In the genomic region with DNA sequence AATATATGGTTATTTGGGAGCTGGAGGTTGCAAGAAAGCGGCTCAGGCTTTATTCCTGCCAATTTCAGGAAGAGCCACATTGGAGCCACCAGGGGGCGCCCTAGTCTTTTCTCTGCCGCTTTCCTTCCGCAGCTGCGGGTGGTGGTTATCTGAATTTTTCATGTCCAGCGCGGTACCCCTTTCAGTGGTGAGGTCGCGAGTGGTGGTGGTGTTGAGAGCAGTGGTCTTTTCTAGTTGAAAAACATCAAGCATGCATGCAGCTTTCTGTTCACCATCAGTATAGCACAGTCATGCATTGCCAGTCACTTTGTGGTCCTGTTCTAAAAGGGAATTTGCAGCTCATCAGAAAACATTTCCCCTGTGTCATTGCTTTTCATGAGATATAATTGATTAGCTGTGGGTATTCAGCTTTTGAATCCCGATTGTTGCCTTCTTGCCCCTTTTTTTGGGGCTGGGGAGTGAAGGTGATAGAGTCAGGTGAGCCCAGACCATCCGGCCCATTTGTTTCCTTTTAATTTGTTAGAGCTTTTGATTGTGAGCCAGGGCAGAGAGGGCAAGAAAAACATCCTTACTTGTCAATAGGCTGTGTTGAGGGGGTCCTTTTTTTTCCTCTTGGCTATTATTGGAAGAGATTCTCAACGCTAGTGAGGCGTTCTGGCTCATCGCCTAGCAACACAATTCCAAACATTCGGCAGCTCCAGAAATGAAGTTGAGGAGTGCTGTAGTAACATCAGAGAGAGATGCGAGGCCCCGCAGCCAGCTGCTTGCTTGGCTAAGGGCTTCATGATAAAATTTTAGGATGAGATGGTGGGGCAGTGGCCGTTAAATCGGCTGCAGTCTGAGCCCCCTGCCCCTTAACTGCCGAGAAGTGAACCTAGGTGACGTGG, we compare ENCODE assay signal across 8 cellular contexts.
DNase-seq lines count a peak whose midpoint lies in the region; ATAC-seq, FAIRE-seq and TF ChIP-seq lines count a peak whose summit lies in the region.

No MANE protein-coding gene starts in this region.

- H3K36me3 ChIP-seq in GM23338 (ENCODE audit: insufficient read depth) (no peaks in the 10 kb centered on the region), H1 (ENCODE audit: control insufficient read depth in 2 of 4, insufficient read depth in 4 of 4, low read length in 3 of 4) (no peaks in the 10 kb centered on the region)

- no peak overlapping the region for H3K4me3 ChIP-seq in GM23338
- H3K4me3 ChIP-seq in H1 (ENCODE audit: extremely low read depth in 1 of 4, insufficient read depth in 2 of 4, low read depth in 3 of 4, low read length in 4 of 4), result no peak overlapping the region

- H3K27ac ChIP-seq in GM23338 (ENCODE audit: low read depth) (no peak overlapping the region), H1 (ENCODE audit: low read depth, low read length) (no peak overlapping the region)

- no peak overlapping the region for H2BK120ac ChIP-seq in H1 (replicated peaks; ENCODE audit: low read depth, low read length)

- no peaks in the 10 kb centered on the region for H3K36me3 Mint-ChIP-seq in GM23338 (ENCODE audit: low read depth)

- POLR2A ChIA-PET in H1 (lab: Charles Lee; ENCODE audit: partially characterized antibody), result no interaction called here

- H4K5ac ChIP-seq in H1 (ENCODE audit: insufficient read length, low read depth, low read length), result no peak overlapping the region

- no peak overlapping the region for H3K4ac ChIP-seq in H1 (replicated peaks; ENCODE audit: insufficient read length, low read depth, low read length)

- no peaks in the 10 kb centered on the region; the same call in 1 of the 2 replicates for H3K79me1 ChIP-seq in H1 (ENCODE audit: low read depth, low read length)

- no peak for TF ChIP-seq POLR2A in H1 (IDR thresholded peaks at IDR 0.05; ENCODE audit: control extremely low read depth in 1 of 2, low read depth in 2 of 2, low read length in 2 of 2)

- no peak overlapping the region for H3K23ac ChIP-seq in H1 (ENCODE audit: insufficient read length)

- H3K56ac ChIP-seq in H1 (replicated peaks; ENCODE audit: insufficient read length, low read depth, low read length), result no peak overlapping the region

- no peak overlapping the region for H3K14ac ChIP-seq in H1 (ENCODE audit: insufficient read length)

- H3K9me3 ChIP-seq in H1 (ENCODE audit: insufficient read depth in 2 of 2, low read depth in 1 of 2, low read length in 1 of 2), result no peaks in the 10 kb centered on the region

- H2AFZ ChIP-seq in GM23338, result no peak overlapping the region
- no peak overlapping the region for H2AFZ ChIP-seq in H1 (ENCODE audit: low read length)

- H3K4me1 ChIP-seq in GM23338 (ENCODE audit: insufficient read depth) (peaks cover 3% of the 10 kb centered on the region; the same call in 1 of the 2 replicates), H1 (replicated peaks in 1 of 4; ENCODE audit: control insufficient read depth in 3 of 4, insufficient read depth in 4 of 4, low read length in 3 of 4) (peaks cover 0 to 12% (median 4%) of the 10 kb centered on the region in 4 experiments; a peak in 6 of 7 replicates)

- no peaks in the 10 kb centered on the region for H3F3A ChIP-seq in GM23338 (replicated peaks; ENCODE audit: low read depth)

- H3K27ac Mint-ChIP-seq in GM23338, result no peak overlapping the region

- H3K9me2 ChIP-seq in GM23338 (ENCODE audit: insufficient read depth), result no peaks in the 10 kb centered on the region

- H4K8ac ChIP-seq in H1 (ENCODE audit: extremely low read depth, insufficient read depth, low read length), result no peak overlapping the region

- H3K4me3 Mint-ChIP-seq in GM23338, result no peak overlapping the region; the same call in 2 of the 3 replicates

- peaks cover 50% of the 10 kb centered on the region for H3K4me1 Mint-ChIP-seq in GM23338

- H3K9ac ChIP-seq in H1 (replicated peaks in 1 of 4; ENCODE audit: extremely low read depth in 1 of 4, low read depth in 3 of 4, low read length in 3 of 4), result no peak overlapping the region

- no peak overlapping the region for H2BK5ac ChIP-seq in H1 (ENCODE audit: low read depth, low read length)

- ATAC-seq in GM23338, result peak; percentile 48

- H3K79me2 ChIP-seq in GM23338 (replicated peaks; ENCODE audit: insufficient read depth) (no peaks in the 10 kb centered on the region), H1 (ENCODE audit: control insufficient read depth in 1 of 2, insufficient read depth in 2 of 2, low read length in 2 of 2) (no peaks in the 10 kb centered on the region)

- no peak overlapping the region for H2AK5ac ChIP-seq in H1 (ENCODE audit: low read depth, low read length)

- no peak overlapping the region for H3K18ac ChIP-seq in H1 (ENCODE audit: extremely low read depth, low read length)

- H3K27me3 Mint-ChIP-seq in GM23338 (ENCODE audit: insufficient read depth, low read depth, poor library complexity), result peaks cover 7% of the 10 kb centered on the region

- DNase-seq in AG08395 (ENCODE audit: low spot score) (peak; percentile 61), GM23338 (ENCODE audit: low spot score) (peak; percentile 83), NCI-H774 (lab: John Stamatoyannopoulos, UW) (peak; percentile 35), H1 (ENCODE audit: low read depth in 1 of 2, low spot score in 2 of 2) (peak; percentile 17 to 81), middle frontal gyrus (ENCODE audit: extremely low spot score, low spot score) (peak; percentile 60), OCI-M2 (lab: John Stamatoyannopoulos, UW; ENCODE audit: unreplicated experiment) (no peak)
- DNase-seq in activated CD8-positive, alpha-beta memory T cell treated with anti-CD3 and anti-CD28 coated beads for 4 hours (ENCODE audit: low read depth in 2 of 2), result peak; percentile 16 to 18
- peak; percentile 82 for DNase-seq in stimulated activated CD8-positive, alpha-beta memory T cell treated with anti-CD3 and anti-CD28 coated beads, Interleukin-4, amount 100 ng/mL, for 48 hours

- no peaks in the 10 kb centered on the region for H4K20me1 ChIP-seq in GM23338 (replicated peaks; ENCODE audit: insufficient read depth)
- H4K20me1 ChIP-seq in H1 (replicated peaks in 1 of 2; ENCODE audit: control insufficient read depth in 1 of 2, insufficient read depth in 2 of 2, low read length in 2 of 2), result no peaks in the 10 kb centered on the region

- peak; percentile 89 to 94 for TF ChIP-seq RAD21 in H1 (IDR thresholded peaks at IDR 0.05 in 1 of 2, conservative IDR thresholded peaks at IDR 0.05 in 1 of 2; ENCODE audit: low read depth in 2 of 2, low read length in 2 of 2)

- TF ChIP-seq CTCF in GM23338 (conservative IDR thresholded peaks at IDR 0.05; ENCODE audit: low read depth in 2 of 2) (peak; percentile 82 to 94), H1 (IDR thresholded peaks at IDR 0.05; ENCODE audit: control extremely low read depth in 1 of 3, insufficient read depth in 1 of 3, low read depth in 1 of 3, low read length in 3 of 3) (peak; percentile 69 to 89 (median 69))

- no peak overlapping the region for H2BK15ac ChIP-seq in H1 (ENCODE audit: low read length)

- H2BK12ac ChIP-seq in H1 (ENCODE audit: low read depth, low read length), result no peak overlapping the region

- H4K91ac ChIP-seq in H1 (replicated peaks; ENCODE audit: insufficient read length, low read length), result no peak overlapping the region

- no peak for TF ChIP-seq EP300 in H1 (IDR thresholded peaks at IDR 0.05; ENCODE audit: borderline replicate concordance in 1 of 2, low read depth in 2 of 2, low read length in 2 of 2)

- H3K9me3 Mint-ChIP-seq in GM23338, result no peaks in the 10 kb centered on the region; the same call in 2 of the 3 replicates

- H3K27me3 ChIP-seq in GM23338 (ENCODE audit: insufficient read depth) (0 out of 2 replicates have a peak, but pooled peaks cover 1% of the 10 kb centered on the region), H1 (replicated peaks in 1 of 4; ENCODE audit: control insufficient read depth in 3 of 4, extremely low read depth in 1 of 4, insufficient read depth in 3 of 4, low read length in 3 of 4) (peaks cover 0 to 8% (median 3%) of the 10 kb centered on the region in 4 experiments; a peak in 5 of 7 replicates)

- no peak overlapping the region for H3K4me2 ChIP-seq in GM23338
- H3K4me2 ChIP-seq in H1 (ENCODE audit: insufficient read depth in 1 of 2, low read depth in 2 of 2, low read length in 2 of 2), result no peak overlapping the region

- peak; percentile 42 for FAIRE-seq in H1 (lab: Jason Lieb, UNC)

- WGBS in H1 (ENCODE audit: extremely low coverage in 1 of 2, insufficient coverage in 1 of 2, insufficient read length in 1 of 2, insufficient replicate concordance in 2 of 2, low coverage in 1 of 2, low lambda C conversion rate in 2 of 2, missing lambda C conversion rate in 1 of 2), 2 experiments, result 56% methylated on average over 21 of the region's 21 CpGs; no CpG with 5 or more reads in 1 of the 2 experiments

- CTCF ChIA-PET in H1 (lab: Charles Lee; ENCODE audit: partially characterized antibody), result interaction anchor here (0.6 to 6.0 kb wide), 67 partner anchors 9 to 1338 kb away, joined by 3 to 71 read pairs (median 4); a partner anchor contains a TSS

- H2BK20ac ChIP-seq in H1 (ENCODE audit: low read length), result no peak overlapping the region

- no peaks in the 10 kb centered on the region; the same call in 1 of the 2 replicates for H3K23me2 ChIP-seq in H1 (ENCODE audit: low read depth, low read length)

TF ChIP-seq in GM23338, 12 proteins besides CTCF, POLR2A, EP300 and RAD21 (continues in another document):
- TF ChIP-seq POLR2AphosphoS5 (IDR thresholded peaks at IDR 0.05; ENCODE audit: low read depth) (no peak), JUNB (IDR thresholded peaks at IDR 0.05; ENCODE audit: unreplicated experiment) (no peak)
- TF ChIP-seq, protein P1, sequence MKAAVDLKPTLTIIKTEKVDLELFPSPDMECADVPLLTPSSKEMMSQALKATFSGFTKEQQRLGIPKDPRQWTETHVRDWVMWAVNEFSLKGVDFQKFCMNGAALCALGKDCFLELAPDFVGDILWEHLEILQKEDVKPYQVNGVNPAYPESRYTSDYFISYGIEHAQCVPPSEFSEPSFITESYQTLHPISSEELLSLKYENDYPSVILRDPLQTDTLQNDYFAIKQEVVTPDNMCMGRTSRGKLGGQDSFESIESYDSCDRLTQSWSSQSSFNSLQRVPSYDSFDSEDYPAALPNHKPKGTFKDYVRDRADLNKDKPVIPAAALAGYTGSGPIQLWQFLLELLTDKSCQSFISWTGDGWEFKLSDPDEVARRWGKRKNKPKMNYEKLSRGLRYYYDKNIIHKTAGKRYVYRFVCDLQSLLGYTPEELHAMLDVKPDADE (IDR thresholded peaks at IDR 0.05), result no peak

TF ChIP-seq in H1, 55 proteins besides CTCF, POLR2A, EP300 and RAD21 (continues in another document):
- TF ChIP-seq TCF12 (IDR thresholded peaks at IDR 0.05; ENCODE audit: low read depth, low read length) (no peak), SP2 (IDR thresholded peaks at IDR 0.05; ENCODE audit: low read length) (no peak), NRF1 (IDR thresholded peaks at IDR 0.05; ENCODE audit: low read depth, low read length) (no peak), POLR2AphosphoS5 (IDR thresholded peaks at IDR 0.05; ENCODE audit: low read depth, low read length) (no peak)
- TF ChIP-seq, protein P2, sequence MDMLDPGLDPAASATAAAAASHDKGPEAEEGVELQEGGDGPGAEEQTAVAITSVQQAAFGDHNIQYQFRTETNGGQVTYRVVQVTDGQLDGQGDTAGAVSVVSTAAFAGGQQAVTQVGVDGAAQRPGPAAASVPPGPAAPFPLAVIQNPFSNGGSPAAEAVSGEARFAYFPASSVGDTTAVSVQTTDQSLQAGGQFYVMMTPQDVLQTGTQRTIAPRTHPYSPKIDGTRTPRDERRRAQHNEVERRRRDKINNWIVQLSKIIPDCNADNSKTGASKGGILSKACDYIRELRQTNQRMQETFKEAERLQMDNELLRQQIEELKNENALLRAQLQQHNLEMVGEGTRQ (IDR thresholded peaks at IDR 0.05; ENCODE audit: low read length), result no peak
